In the genomic region with DNA sequence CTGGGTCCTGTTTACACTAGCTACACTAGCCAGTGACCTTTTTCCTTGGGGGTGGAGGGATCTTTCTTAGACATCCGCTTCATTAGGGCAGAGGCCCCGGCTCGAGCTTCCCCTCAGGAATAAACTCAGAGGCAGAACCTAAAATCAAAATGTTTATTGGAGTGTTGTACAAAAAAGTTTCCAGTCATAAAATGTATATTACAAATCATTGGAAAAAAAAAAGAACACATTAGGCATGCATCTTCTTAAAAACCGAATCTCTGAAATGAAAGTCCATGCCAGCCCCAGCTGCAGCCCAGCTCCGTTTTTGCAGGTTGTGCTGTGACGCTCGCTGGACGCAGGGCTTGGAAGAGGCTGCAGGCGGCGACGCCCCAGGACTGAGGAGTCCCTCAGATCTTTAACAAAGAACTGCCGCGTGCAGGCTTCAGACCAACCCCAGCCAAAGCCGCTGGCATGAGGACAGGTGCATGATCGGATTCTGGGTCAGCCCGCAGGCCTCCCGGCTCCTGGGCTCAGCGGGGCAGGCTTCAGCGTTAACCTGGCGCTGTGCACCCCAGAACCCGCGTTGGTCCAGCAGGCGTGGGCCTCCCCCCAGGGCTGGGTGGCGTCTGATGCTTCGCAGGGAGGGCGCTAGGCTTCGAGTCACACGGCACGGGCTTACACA, we compare ENCODE assay signal across 8 cellular contexts. TPM values are rescaled to one million over a fixed set of nuclear protein-coding genes. Genes with fewer than 3 reads are reported as not detected.
DNase-seq lines count a peak whose midpoint lies in the region; ATAC-seq and TF ChIP-seq lines count a peak whose summit lies in the region.

No MANE protein-coding gene starts in this region.

- DNase-seq in GM12865 (ENCODE audit: low read depth) (no peak), ecto neural progenitor cell (ENCODE audit: low spot score) (peak; percentile 65), uterus (peak in 1 of 2 donors; percentile 40), SKM-1 treated with dmso at 0.1 percent for 144 hours (lab: John Stamatoyannopoulos, UW; ENCODE audit: unreplicated experiment) (no peak), GM19238 (ENCODE audit: insufficient read length, low spot score) (no peak)

- H3K9ac ChIP-seq in OCI-LY1 (ENCODE audit: low read length) = peak overlapping the region; percentile 87

- H4K20me1 ChIP-seq in OCI-LY1 (ENCODE audit: insufficient read depth, low read length) = no peaks in the 10 kb centered on the region

- H3K4me3 ChIP-seq in GM12865 (ENCODE audit: low read depth, low read length) (peak overlapping the region; percentile 84), OCI-LY1 (ENCODE audit: low read depth, low read length, poor library complexity, severe bottlenecking) (peak overlapping the region; percentile 77), mesodermal cell (ENCODE audit: extremely low read depth, insufficient read depth, low read length, poor library complexity, severe bottlenecking) (peak overlapping the region; percentile 97), uterus (peak overlapping the region; percentile 62 to 70)

- TF ChIP-seq CTCF in GM12865 (IDR thresholded peaks at IDR 0.05; ENCODE audit: insufficient read depth, low read depth, low read length, missing control alignments) (no peak), OCI-LY1 (IDR thresholded peaks at IDR 0.05; ENCODE audit: low read length) (no peak), uterus (IDR thresholded peaks at IDR 0.05) (no peak)

- no peaks in the 10 kb centered on the region for H3K9me2 ChIP-seq in OCI-LY1 (ENCODE audit: low read depth, low read length)

- peaks cover 14% of the 10 kb centered on the region for H3K79me2 ChIP-seq in OCI-LY1 (ENCODE audit: insufficient read depth, low read length)

- H3K27ac ChIP-seq in OCI-LY1 (ENCODE audit: low read depth, low read length, poor library complexity, severe bottlenecking) (peak overlapping the region; percentile 83), mesodermal cell (ENCODE audit: low read depth, low read length, severe bottlenecking) (peak overlapping the region; percentile 94), uterus (peak overlapping the region; percentile 94 to 97)

- H3K4me1 ChIP-seq in OCI-LY1 (ENCODE audit: insufficient read depth, low read length, severe bottlenecking) = peaks cover 26% of the 10 kb centered on the region
- H3K4me1 ChIP-seq in mesodermal cell (ENCODE audit: control insufficient read depth, insufficient read depth, low read length, poor library complexity, severe bottlenecking) = peaks cover 28% of the 10 kb centered on the region
- H3K4me1 ChIP-seq in uterus = peaks cover 6 to 29% of the 10 kb centered on the region in 2 donors

- H3K4me2 ChIP-seq in OCI-LY1 (ENCODE audit: low read length) = peak overlapping the region; percentile 99

- no peak overlapping the region for H2AFZ ChIP-seq in OCI-LY1 (ENCODE audit: low read length)

- no peak for TF ChIP-seq POLR2A in uterus (IDR thresholded peaks at IDR 0.05)

- H3K36me3 ChIP-seq in OCI-LY1 (ENCODE audit: insufficient read depth, low read length) (peaks cover 62% of the 10 kb centered on the region), mesodermal cell (ENCODE audit: control insufficient read depth, insufficient read depth, low read length) (peaks cover 49% of the 10 kb centered on the region), uterus (no peaks in the 10 kb centered on the region)

- intact Hi-C loops in uterus (cut with DNase I; ENCODE audit: low total_unique reads) = no loop called here

- H3K27me3 ChIP-seq in OCI-LY1 (ENCODE audit: insufficient read depth, low read length) = no peaks in the 10 kb centered on the region
- no peaks in the 10 kb centered on the region for H3K27me3 ChIP-seq in uterus

- no peaks in the 10 kb centered on the region for H3K9me3 ChIP-seq in OCI-LY1 (ENCODE audit: low read length)
- H3K9me3 ChIP-seq in mesodermal cell (ENCODE audit: control insufficient read depth, low read length) = no peaks in the 10 kb centered on the region
- no peaks in the 10 kb centered on the region for H3K9me3 ChIP-seq in uterus

- 74 to 76% methylated on average over 25 to 26 of the region's 29 CpGs for WGBS in mesodermal cell (ENCODE audit: insufficient coverage in 2 of 2), 2 experiments

- no peak for ATAC-seq in GM19023 (IDR thresholded peaks at IDR 0.05; ENCODE audit: unreplicated experiment)

- no peaks in the 10 kb centered on the region for H3F3A ChIP-seq in OCI-LY1 (ENCODE audit: insufficient read depth, low read length)

RNA-seq across cellular contexts. Expression of a gene that starts 0.8 kb away (rescaled TPM):
- polyA plus RNA-seq in mesodermal cell (2013, experiment 1 of 2) = 96.2 TPM
- 71.7 TPM for polyA plus RNA-seq in mesodermal cell (2013, experiment 2 of 2)
- total RNA-seq in uterus = 10 to 100 TPM in 3 of 4 donors, 1 to 10 TPM in 1; 6.5 to 53.8 (median 31.9) TPM

RNA-seq across cellular contexts. Expression of a gene that starts 28.6 kb away (rescaled TPM):
- polyA plus RNA-seq in mesodermal cell (2013, experiment 1 of 2) = 83.7 TPM
- polyA plus RNA-seq in mesodermal cell (2013, experiment 2 of 2) = 74.4 TPM
- 10 to 100 TPM; 10.3 to 75.7 (median 17.1) TPM for total RNA-seq in uterus

RNA-seq across cellular contexts. Expression of a gene that starts 47.8 kb away (rescaled TPM):
- polyA plus RNA-seq in mesodermal cell (2013, experiment 1 of 2) = 28.2 TPM
- polyA plus RNA-seq in mesodermal cell (2013, experiment 2 of 2) = 27.5 TPM
- total RNA-seq in uterus = 10 to 100 TPM; 17.6 to 68.2 (median 38.0) TPM
